4 cellular contexts compared by ENCODE assay signal in the genomic region with DNA sequence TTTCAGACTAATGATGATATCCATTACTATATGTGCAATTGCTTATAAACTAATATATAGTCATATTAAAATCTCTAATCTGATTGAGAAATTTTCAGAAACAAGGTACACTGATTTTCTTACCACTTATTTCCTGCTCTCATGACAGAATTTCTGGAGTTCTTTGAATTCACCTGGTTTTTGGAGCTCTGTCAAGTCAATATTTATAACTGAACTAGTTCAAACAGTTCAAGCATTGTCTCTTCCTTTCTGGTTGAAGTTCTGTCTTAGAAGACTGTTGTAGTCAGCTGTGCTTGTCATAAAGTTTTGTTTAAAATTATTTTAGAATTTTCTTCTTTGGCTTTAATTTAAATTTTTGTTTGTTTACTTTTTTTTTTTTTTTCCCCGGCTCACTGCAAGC.
"Had no signal": no experiment of that assay in that cellular context is flagged by ENCODE, and none has a peak within 500 bp of the region (broad histone marks: within the 10 kb centered on the region; RNA-seq: fewer than 3 reads in every experiment).

No MANE protein-coding gene starts in this region.

- ATAC-seq: GM23338 had no signal

- H3K4me3 ChIP-seq: GM23338 had no signal

- DNase-seq: H9, HCEC 1CT, IMR-90 had no signal
